1 cellular context compared by ENCODE assay signal in the genomic region with DNA sequence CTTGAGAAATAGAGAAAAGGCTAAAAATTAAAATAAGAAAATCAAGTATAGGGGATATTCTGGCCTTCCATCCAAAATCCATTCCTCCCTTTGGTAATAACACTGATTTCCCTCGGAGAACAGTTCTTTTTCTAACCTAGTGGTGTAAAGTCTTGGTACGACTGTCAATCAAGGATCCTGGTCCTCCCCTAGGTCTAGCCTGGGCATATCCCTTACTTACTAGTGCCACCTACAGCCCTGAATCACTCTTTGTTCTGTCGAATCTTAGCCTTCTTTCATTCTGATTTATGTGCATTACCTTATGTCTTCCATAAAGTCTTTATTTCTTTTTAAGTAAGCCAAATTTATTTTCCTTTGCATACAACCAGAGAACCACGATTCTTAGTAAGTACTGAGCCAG.
TF ChIP-seq lines count a peak whose summit lies in the region.

No MANE protein-coding gene starts in this region.

TF ChIP-seq in GM23338, 12 proteins besides CTCF, POLR2A, EP300 and RAD21 (continued from another document):
- TF ChIP-seq, protein P1, sequence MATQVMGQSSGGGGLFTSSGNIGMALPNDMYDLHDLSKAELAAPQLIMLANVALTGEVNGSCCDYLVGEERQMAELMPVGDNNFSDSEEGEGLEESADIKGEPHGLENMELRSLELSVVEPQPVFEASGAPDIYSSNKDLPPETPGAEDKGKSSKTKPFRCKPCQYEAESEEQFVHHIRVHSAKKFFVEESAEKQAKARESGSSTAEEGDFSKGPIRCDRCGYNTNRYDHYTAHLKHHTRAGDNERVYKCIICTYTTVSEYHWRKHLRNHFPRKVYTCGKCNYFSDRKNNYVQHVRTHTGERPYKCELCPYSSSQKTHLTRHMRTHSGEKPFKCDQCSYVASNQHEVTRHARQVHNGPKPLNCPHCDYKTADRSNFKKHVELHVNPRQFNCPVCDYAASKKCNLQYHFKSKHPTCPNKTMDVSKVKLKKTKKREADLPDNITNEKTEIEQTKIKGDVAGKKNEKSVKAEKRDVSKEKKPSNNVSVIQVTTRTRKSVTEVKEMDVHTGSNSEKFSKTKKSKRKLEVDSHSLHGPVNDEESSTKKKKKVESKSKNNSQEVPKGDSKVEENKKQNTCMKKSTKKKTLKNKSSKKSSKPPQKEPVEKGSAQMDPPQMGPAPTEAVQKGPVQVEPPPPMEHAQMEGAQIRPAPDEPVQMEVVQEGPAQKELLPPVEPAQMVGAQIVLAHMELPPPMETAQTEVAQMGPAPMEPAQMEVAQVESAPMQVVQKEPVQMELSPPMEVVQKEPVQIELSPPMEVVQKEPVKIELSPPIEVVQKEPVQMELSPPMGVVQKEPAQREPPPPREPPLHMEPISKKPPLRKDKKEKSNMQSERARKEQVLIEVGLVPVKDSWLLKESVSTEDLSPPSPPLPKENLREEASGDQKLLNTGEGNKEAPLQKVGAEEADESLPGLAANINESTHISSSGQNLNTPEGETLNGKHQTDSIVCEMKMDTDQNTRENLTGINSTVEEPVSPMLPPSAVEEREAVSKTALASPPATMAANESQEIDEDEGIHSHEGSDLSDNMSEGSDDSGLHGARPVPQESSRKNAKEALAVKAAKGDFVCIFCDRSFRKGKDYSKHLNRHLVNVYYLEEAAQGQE (IDR thresholded peaks at IDR 0.05; ENCODE audit: unreplicated experiment): no peak
- TF ChIP-seq, protein P2, sequence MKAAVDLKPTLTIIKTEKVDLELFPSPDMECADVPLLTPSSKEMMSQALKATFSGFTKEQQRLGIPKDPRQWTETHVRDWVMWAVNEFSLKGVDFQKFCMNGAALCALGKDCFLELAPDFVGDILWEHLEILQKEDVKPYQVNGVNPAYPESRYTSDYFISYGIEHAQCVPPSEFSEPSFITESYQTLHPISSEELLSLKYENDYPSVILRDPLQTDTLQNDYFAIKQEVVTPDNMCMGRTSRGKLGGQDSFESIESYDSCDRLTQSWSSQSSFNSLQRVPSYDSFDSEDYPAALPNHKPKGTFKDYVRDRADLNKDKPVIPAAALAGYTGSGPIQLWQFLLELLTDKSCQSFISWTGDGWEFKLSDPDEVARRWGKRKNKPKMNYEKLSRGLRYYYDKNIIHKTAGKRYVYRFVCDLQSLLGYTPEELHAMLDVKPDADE (IDR thresholded peaks at IDR 0.05): no peak
- TF ChIP-seq, protein P3, sequence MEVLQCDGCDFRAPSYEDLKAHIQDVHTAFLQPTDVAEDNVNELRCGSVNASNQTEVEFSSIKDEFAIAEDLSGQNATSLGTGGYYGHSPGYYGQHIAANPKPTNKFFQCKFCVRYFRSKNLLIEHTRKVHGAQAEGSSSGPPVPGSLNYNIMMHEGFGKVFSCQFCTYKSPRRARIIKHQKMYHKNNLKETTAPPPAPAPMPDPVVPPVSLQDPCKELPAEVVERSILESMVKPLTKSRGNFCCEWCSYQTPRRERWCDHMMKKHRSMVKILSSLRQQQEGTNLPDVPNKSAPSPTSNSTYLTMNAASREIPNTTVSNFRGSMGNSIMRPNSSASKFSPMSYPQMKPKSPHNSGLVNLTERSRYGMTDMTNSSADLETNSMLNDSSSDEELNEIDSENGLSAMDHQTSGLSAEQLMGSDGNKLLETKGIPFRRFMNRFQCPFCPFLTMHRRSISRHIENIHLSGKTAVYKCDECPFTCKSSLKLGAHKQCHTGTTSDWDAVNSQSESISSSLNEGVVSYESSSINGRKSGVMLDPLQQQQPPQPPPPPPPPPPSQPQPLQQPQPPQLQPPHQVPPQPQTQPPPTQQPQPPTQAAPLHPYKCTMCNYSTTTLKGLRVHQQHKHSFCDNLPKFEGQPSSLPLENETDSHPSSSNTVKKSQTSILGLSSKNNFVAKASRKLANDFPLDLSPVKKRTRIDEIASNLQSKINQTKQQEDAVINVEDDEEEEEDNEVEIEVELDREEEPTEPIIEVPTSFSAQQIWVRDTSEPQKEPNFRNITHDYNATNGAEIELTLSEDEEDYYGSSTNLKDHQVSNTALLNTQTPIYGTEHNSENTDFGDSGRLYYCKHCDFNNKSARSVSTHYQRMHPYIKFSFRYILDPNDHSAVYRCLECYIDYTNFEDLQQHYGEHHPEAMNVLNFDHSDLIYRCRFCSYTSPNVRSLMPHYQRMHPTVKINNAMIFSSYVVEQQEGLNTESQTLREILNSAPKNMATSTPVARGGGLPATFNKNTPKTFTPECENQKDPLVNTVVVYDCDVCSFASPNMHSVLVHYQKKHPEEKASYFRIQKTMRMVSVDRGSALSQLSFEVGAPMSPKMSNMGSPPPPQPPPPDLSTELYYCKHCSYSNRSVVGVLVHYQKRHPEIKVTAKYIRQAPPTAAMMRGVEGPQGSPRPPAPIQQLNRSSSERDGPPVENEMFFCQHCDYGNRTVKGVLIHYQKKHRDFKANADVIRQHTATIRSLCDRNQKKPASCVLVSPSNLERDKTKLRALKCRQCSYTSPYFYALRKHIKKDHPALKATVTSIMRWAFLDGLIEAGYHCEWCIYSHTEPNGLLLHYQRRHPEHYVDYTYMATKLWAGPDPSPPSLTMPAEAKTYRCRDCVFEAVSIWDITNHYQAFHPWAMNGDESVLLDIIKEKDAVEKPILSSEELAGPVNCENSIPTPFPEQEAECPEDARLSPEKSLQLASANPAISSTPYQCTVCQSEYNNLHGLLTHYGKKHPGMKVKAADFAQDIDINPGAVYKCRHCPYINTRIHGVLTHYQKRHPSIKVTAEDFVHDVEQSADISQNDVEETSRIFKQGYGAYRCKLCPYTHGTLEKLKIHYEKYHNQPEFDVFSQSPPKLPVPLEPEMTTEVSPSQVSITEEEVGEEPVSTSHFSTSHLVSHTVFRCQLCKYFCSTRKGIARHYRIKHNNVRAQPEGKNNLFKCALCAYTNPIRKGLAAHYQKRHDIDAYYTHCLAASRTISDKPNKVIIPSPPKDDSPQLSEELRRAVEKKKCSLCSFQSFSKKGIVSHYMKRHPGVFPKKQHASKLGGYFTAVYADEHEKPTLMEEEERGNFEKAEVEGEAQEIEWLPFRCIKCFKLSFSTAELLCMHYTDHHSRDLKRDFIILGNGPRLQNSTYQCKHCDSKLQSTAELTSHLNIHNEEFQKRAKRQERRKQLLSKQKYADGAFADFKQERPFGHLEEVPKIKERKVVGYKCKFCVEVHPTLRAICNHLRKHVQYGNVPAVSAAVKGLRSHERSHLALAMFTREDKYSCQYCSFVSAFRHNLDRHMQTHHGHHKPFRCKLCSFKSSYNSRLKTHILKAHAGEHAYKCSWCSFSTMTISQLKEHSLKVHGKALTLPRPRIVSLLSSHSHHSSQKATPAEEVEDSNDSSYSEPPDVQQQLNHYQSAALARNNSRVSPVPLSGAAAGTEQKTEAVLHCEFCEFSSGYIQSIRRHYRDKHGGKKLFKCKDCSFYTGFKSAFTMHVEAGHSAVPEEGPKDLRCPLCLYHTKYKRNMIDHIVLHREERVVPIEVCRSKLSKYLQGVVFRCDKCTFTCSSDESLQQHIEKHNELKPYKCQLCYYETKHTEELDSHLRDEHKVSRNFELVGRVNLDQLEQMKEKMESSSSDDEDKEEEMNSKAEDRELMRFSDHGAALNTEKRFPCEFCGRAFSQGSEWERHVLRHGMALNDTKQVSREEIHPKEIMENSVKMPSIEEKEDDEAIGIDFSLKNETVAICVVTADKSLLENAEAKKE (CRISPR knock-in tag; IDR thresholded peaks at IDR 0.05): no peak
- no peak for TF ChIP-seq ZNF331 (CRISPR knock-in tag; IDR thresholded peaks at IDR 0.05; ENCODE audit: low read depth)
- TF ChIP-seq ZNF114 (CRISPR knock-in tag; IDR thresholded peaks at IDR 0.05): no peak
- TF ChIP-seq POLR2AphosphoS5 (IDR thresholded peaks at IDR 0.05; ENCODE audit: low read depth): no peak
- no peak for TF ChIP-seq EZH2 (IDR thresholded peaks at IDR 0.05; ENCODE audit: low read depth, unreplicated experiment)
- TF ChIP-seq STAT1 (IDR thresholded peaks at IDR 0.05; ENCODE audit: unreplicated experiment): no peak
